Comparison of ENCODE assay signal across 8 cellular contexts in genomic region chr17:1627987-1628855, GRCh38. TPM values are rescaled to one million over a fixed set of nuclear protein-coding genes. Genes with fewer than 3 reads are reported as not detected.
A peak's percentile ranks its signal among the peaks of the same experiment; 100 is the strongest.
DNase-seq lines count a peak whose midpoint lies in the region; ATAC-seq and TF ChIP-seq lines count a peak whose summit lies in the region.

Gene SLC43A2, minus strand, starts transcription at chr17:1628834. Its CDS starts 960 bp downstream, at chr17:1627874.

- H3K27me3 Mint-ChIP-seq in naive thymus-derived CD4-positive, alpha-beta T cell, result peaks cover 0 to 59% (median 0%) of the 10 kb centered on the region in 5 donors
- no peaks in the 10 kb centered on the region for H3K27me3 Mint-ChIP-seq in stimulated activated naive B cell treated with anti-CD40 and anti-IgM and Interleukin-4, amounts not matched to agents 10 μg/mL and 1 μg/mL and 100 μg/mL, for 72 hours

- peaks cover 8% of the 10 kb centered on the region for H3K4me1 ChIP-seq in Panc1 (ENCODE audit: control insufficient read depth, insufficient read depth, low read length)
- peaks cover 5 to 20% of the 10 kb centered on the region in 2 donors for H3K4me1 ChIP-seq in naive thymus-derived CD4-positive, alpha-beta T cell (ENCODE audit: control insufficient read depth in 2 of 2, insufficient read depth in 2 of 2, low read length in 2 of 2)

- POLR2A ChIA-PET in Panc1 (lab: Charles Lee), result no interaction called here
- POLR2A ChIA-PET in naive thymus-derived CD4-positive, alpha-beta T cell (lab: Charles Lee), result interaction anchor here (0.6 to 3.9 kb wide), 6 partner anchors 21 to 584 kb away, joined by 3 to 27 read pairs (median 6); partner anchors contain the start of genes INPP5K, PITPNA and RILP

- H3K9me3 Mint-ChIP-seq in naive thymus-derived CD4-positive, alpha-beta T cell, result peaks cover 0 to 2% (median 0%) of the 10 kb centered on the region in 11 donors
- peaks cover 2 to 4% of the 10 kb centered on the region in 2 donors for H3K9me3 Mint-ChIP-seq in stimulated activated naive B cell treated with anti-CD40 and anti-IgM and Interleukin-4, amounts not matched to agents 10 μg/mL and 1 μg/mL and 100 μg/mL, for 72 hours

- no peaks in the 10 kb centered on the region for H3K36me3 Mint-ChIP-seq in naive thymus-derived CD4-positive, alpha-beta T cell
- H3K36me3 Mint-ChIP-seq in stimulated activated naive B cell treated with anti-CD40 and anti-IgM and Interleukin-4, amounts not matched to agents 10 μg/mL and 1 μg/mL and 100 μg/mL, for 72 hours, result peaks cover 34 to 49% of the 10 kb centered on the region in 2 donors

- peak within 1 kb of the TSS; percentile 73 to 95 (median 87) for H3K27ac Mint-ChIP-seq in naive thymus-derived CD4-positive, alpha-beta T cell
- peak within 1 kb of the TSS; percentile 96 for H3K27ac Mint-ChIP-seq in stimulated activated naive B cell treated with anti-CD40 and anti-IgM and Interleukin-4, amounts not matched to agents 10 μg/mL and 1 μg/mL and 100 μg/mL, for 72 hours

- no peaks in the 10 kb centered on the region for H3K9me3 ChIP-seq in Panc1 (ENCODE audit: control insufficient read depth, insufficient read depth, low read depth, low read length)
- H3K9me3 ChIP-seq in naive thymus-derived CD4-positive, alpha-beta T cell (ENCODE audit: control insufficient read depth in 2 of 3, low read length in 3 of 3), result no peaks in the 10 kb centered on the region

- H3K27me3 ChIP-seq in Panc1 (ENCODE audit: control insufficient read depth, insufficient read depth, low read length), result no peaks in the 10 kb centered on the region
- H3K27me3 ChIP-seq in naive thymus-derived CD4-positive, alpha-beta T cell (ENCODE audit: control insufficient read depth in 2 of 2, insufficient read depth in 2 of 2, low read length in 2 of 2), result no peaks in the 10 kb centered on the region

- H3K27ac ChIP-seq in Panc1 (ENCODE audit: low read length), result peak within 1 kb of the TSS; percentile 44
- peak within 1 kb of the TSS; percentile 74 for H3K27ac ChIP-seq in naive thymus-derived CD4-positive, alpha-beta T cell (ENCODE audit: low read depth, low read length)

- ATAC-seq in GM21381 (IDR thresholded peaks at IDR 0.05; ENCODE audit: unreplicated experiment) (peak; percentile 53), Panc1 (peak; percentile 90)
- ATAC-seq in naive thymus-derived CD4-positive, alpha-beta T cell, result peak; percentile 81
- peak; percentile 67 to 73 for ATAC-seq in stimulated activated naive B cell treated with anti-CD40 and anti-IgM and Interleukin-4, amounts not matched to agents 10 μg/mL and 1 μg/mL and 100 μg/mL, for 72 hours (replicated peaks)

- H3K4me3 Mint-ChIP-seq in naive thymus-derived CD4-positive, alpha-beta T cell, result peak within 1 kb of the TSS; percentile 92 to 96 (median 94)
- H3K4me3 Mint-ChIP-seq in stimulated activated naive B cell treated with anti-CD40 and anti-IgM and Interleukin-4, amounts not matched to agents 10 μg/mL and 1 μg/mL and 100 μg/mL, for 72 hours, result peak within 1 kb of the TSS; percentile 88 to 96

- no peaks in the 10 kb centered on the region for H3K36me3 ChIP-seq in Panc1 (ENCODE audit: control insufficient read depth, insufficient read depth, low read length)
- no peaks in the 10 kb centered on the region for H3K36me3 ChIP-seq in naive thymus-derived CD4-positive, alpha-beta T cell (ENCODE audit: control insufficient read depth in 2 of 3, insufficient read depth in 3 of 3, low read length in 3 of 3)

- no TSS peak for BruUV-seq in Panc1 (replicated peaks; lab: Mats Ljungman, UMichigan)

- DNase-seq in Caki2 (ENCODE audit: low read depth) (peak; percentile 65), HuH-7 (ENCODE audit: low spot score) (peak; percentile 93), Panc1 (ENCODE audit: low read depth, low spot score) (no peak), fibroblast of peridontal ligament (ENCODE audit: extremely low read depth) (peak; percentile 57)
- DNase-seq in activated T-helper 9 cell treated with anti-CD3 and anti-CD28 coated beads, Interleukin-2, amount 50 U/mL, for 16 hours (ENCODE audit: low read depth), result peak; percentile 67
- peak; percentile 65 to 86 (median 75) for DNase-seq in naive thymus-derived CD4-positive, alpha-beta T cell
- DNase-seq in stimulated activated naive B cell treated with anti-CD40 and anti-IgM and Interleukin-4, amounts not matched to agents 10 μg/mL and 1 μg/mL and 100 μg/mL, for 72 hours, result peak; percentile 78

- no peak for TF ChIP-seq CTCF in Panc1 (IDR thresholded peaks at IDR 0.05)

- H3K4me3 ChIP-seq in Panc1 (ENCODE audit: low read depth in 2 of 2, low read length in 2 of 2), result peak within 1 kb of the TSS; percentile 68
- peak within 1 kb of the TSS; percentile 83 for H3K4me3 ChIP-seq in naive thymus-derived CD4-positive, alpha-beta T cell (ENCODE audit: low read length)

- intact Hi-C loops in Panc1 (cut with micrococcal nuclease; ENCODE audit: unreplicated experiment), result loop anchor here (2.0 kb wide), 1 partner anchor 53 kb away; no protein-coding TSS in a partner anchor
- intact Hi-C loops in naive thymus-derived CD4-positive, alpha-beta T cell (cut with micrococcal nuclease), result loop anchor here (1.0 to 2.0 kb wide), 10 partner anchors 15 to 263 kb away; partner anchors contain the start of genes INPP5K (in 2 of the 2), PITPNA (in 2 of the 2), RILP (in 2 of the 2) and CRK (in 1 of the 2)

- CTCF ChIA-PET in Panc1 (lab: Charles Lee), result no interaction called here
- CTCF ChIA-PET in naive thymus-derived CD4-positive, alpha-beta T cell (lab: Charles Lee), result interaction anchor here (0.8 to 1.5 kb wide), 2 partner anchors 21 to 277 kb away, joined by 3 read pairs; no protein-coding TSS in a partner anchor

- in situ Hi-C loops in Caki2 (cut with HindIII; ENCODE audit: low pct_unique_long_range_greater_than_20kb, low sequenced_read_pairs), result no loop called here
- in situ Hi-C loops in Panc1 (cut with HindIII; ENCODE audit: low pct_unique_long_range_greater_than_20kb, low sequenced_read_pairs), result no loop called here

- peaks cover 17 to 26% (median 22%) of the 10 kb centered on the region in 7 donors for H3K4me1 Mint-ChIP-seq in naive thymus-derived CD4-positive, alpha-beta T cell
- H3K4me1 Mint-ChIP-seq in stimulated activated naive B cell treated with anti-CD40 and anti-IgM and Interleukin-4, amounts not matched to agents 10 μg/mL and 1 μg/mL and 100 μg/mL, for 72 hours, result peaks cover 37 to 71% of the 10 kb centered on the region in 2 donors

RNA-seq across cellular contexts. Expression of gene SLC43A2, which starts in this region (rescaled TPM):
- total RNA-seq in Caki2 (2014; rRNA removed; shearing (Covaris generic); ENCODE audit: low replicate concordance), result 7.6 and 29.9 TPM in 2 replicates
- total RNA-seq in Panc1 (2021; ENCODE audit: unreplicated experiment), result 23.3 TPM
- polyA plus RNA-seq in Panc1 (2012; ENCODE audit: insufficient read length), result 28.9 TPM
- 100 to 1,000 TPM in 1 of 5 experiments, 10 to 100 TPM in 1, 1 to 10 TPM in 2, under 1 TPM in 1; 0.44 to 112 (median 9.2) TPM for total RNA-seq in naive thymus-derived CD4-positive, alpha-beta T cell
- 1 to 10 TPM; 3.5 to 3.7 TPM for polyA plus RNA-seq in naive thymus-derived CD4-positive, alpha-beta T cell
